In genomic region chr18:55862693-55863485, GRCh38 we compare ENCODE assay signal across 1 cellular context.
TF ChIP-seq lines count a peak whose summit lies in the region.

No MANE protein-coding gene starts in this region.

TF ChIP-seq in HepG2, 621 proteins besides CTCF, POLR2A, EP300 and RAD21 (continued from another document):
- TF ChIP-seq ZNF362 (CRISPR knock-in tag; IDR thresholded peaks at IDR 0.05; ENCODE audit: borderline replicate concordance) (no peak), DPF2 (CRISPR knock-in tag; IDR thresholded peaks at IDR 0.05; ENCODE audit: borderline replicate concordance, low read depth) (no peak), MZF1 (CRISPR knock-in tag; IDR thresholded peaks at IDR 0.05; ENCODE audit: borderline replicate concordance) (no peak), ZBTB46 (CRISPR knock-in tag; IDR thresholded peaks at IDR 0.05; ENCODE audit: borderline replicate concordance) (no peak), ZFX (CRISPR knock-in tag; IDR thresholded peaks at IDR 0.05; ENCODE audit: low read depth) (no peak), HOXA5 (CRISPR knock-in tag; IDR thresholded peaks at IDR 0.05) (no peak), NONO (IDR thresholded peaks at IDR 0.05) (no peak), NONO (CRISPR knock-in tag; conservative IDR thresholded peaks at IDR 0.05) (no peak), TOE1 (CRISPR knock-in tag; IDR thresholded peaks at IDR 0.05) (no peak), GATAD1 (CRISPR knock-in tag; IDR thresholded peaks at IDR 0.05) (no peak)
